In genomic region chr7:157855016-157855415, GRCh38 we compare ENCODE assay signal across 17 cellular contexts.
DNase-seq lines count a peak whose midpoint lies in the region; ATAC-seq and TF ChIP-seq lines count a peak whose summit lies in the region.
"Had no signal": no experiment of that assay in that cellular context is flagged by ENCODE, and none has a peak within 500 bp of the region (broad histone marks: within the 10 kb centered on the region; RNA-seq: fewer than 3 reads in every experiment).

No MANE protein-coding gene starts in this region.

- H3K4me3 ChIP-seq in BLaER1 treated with 17β-estradiol and CSF1 and Interleukin-3, amounts not matched to agents 10 nM and 100 nM = peak overlapping the region; percentile 11 to 65 (median 52); a peak in 18 of 20 replicates
- H3K4me3 ChIP-seq in lung (peak overlapping the region; percentile 7), thoracic aorta (peak overlapping the region; percentile 28)
- H3K4me3 ChIP-seq: K562, SJSA1 had no signal

- WGBS in lung, 2 donors = 90 to 92% methylated on average over 22 of the region's 22 CpGs

- peaks cover 55 to 68% (median 59%) of the 10 kb centered on the region in 10 experiments for H3K4me1 ChIP-seq in BLaER1 treated with 17β-estradiol and CSF1 and Interleukin-3, amounts not matched to agents 10 nM and 100 nM
- H3K4me1 ChIP-seq in lung (ENCODE audit: control insufficient read depth in 2 of 2, insufficient read depth in 2 of 2, low read length in 2 of 2) = peaks cover 0 to 5% of the 10 kb centered on the region in 2 donors
- H3K4me1 ChIP-seq in thoracic aorta (ENCODE audit: control insufficient read depth in 1 of 2, low read depth in 2 of 2) = peaks cover 0 to 3% of the 10 kb centered on the region in 2 donors
- H3K4me1 ChIP-seq: SJSA1 had no signal

- peak overlapping the region in 9 of 11 experiments; percentile 52 to 81 (median 71); a peak in 18 of 22 replicates for H3K9ac ChIP-seq in BLaER1 treated with 17β-estradiol and CSF1 and Interleukin-3, amounts not matched to agents 10 nM and 100 nM

- H3K4me3 Mint-ChIP-seq in chondrocyte (ENCODE audit: unreplicated experiment) = no peak overlapping the region
- H3K4me3 Mint-ChIP-seq: CD8-positive, alpha-beta memory T cell had no signal

- H3K36me3 ChIP-seq in BLaER1 treated with 17β-estradiol and CSF1 and Interleukin-3, amounts not matched to agents 10 nM and 100 nM = peaks cover 0 to 7% (median 0%) of the 10 kb centered on the region in 11 experiments; a peak in 5 of 22 replicates
- no peaks in the 10 kb centered on the region for H3K36me3 ChIP-seq in lung (ENCODE audit: control insufficient read depth in 2 of 2, insufficient read depth in 2 of 2, low read length in 2 of 2)
- H3K36me3 ChIP-seq in thoracic aorta = no peaks in the 10 kb centered on the region
- H3K36me3 ChIP-seq: SJSA1 had no signal

- H3K27ac Mint-ChIP-seq in chondrocyte (ENCODE audit: unreplicated experiment) = no peak overlapping the region
- H3K27ac Mint-ChIP-seq: CD8-positive, alpha-beta memory T cell had no signal

- H3K27me3 ChIP-seq in BLaER1 treated with 17β-estradiol and CSF1 and Interleukin-3, amounts not matched to agents 10 nM and 100 nM = no peaks in the 10 kb centered on the region
- H3K27me3 ChIP-seq in lung (ENCODE audit: control insufficient read depth, insufficient read depth) (no peaks in the 10 kb centered on the region), thoracic aorta (replicated peaks; ENCODE audit: insufficient read depth) (no peaks in the 10 kb centered on the region)
- H3K27me3 ChIP-seq: SJSA1 had no signal

- ATAC-seq in lung (ENCODE audit: insufficient read depth, low FRiP score) (no peak), thoracic aorta (ENCODE audit: insufficient number of reproducible peaks, low FRiP score, low read depth) (no peak), omental fat pad (ENCODE audit: low FRiP score) (no peak), HG03135 (IDR thresholded peaks at IDR 0.05; ENCODE audit: unreplicated experiment) (no peak), GM19328 (IDR thresholded peaks at IDR 0.05; ENCODE audit: unreplicated experiment) (no peak)

- no peaks in the 10 kb centered on the region for H3K27me3 Mint-ChIP-seq in chondrocyte (ENCODE audit: low read depth)

- H3K36me3 Mint-ChIP-seq in chondrocyte (ENCODE audit: low read depth) = no peaks in the 10 kb centered on the region
- H3K36me3 Mint-ChIP-seq: CD8-positive, alpha-beta memory T cell had no signal

- peak overlapping the region; percentile 70 to 99 (median 89) for H3K4me2 ChIP-seq in BLaER1 treated with 17β-estradiol and CSF1 and Interleukin-3, amounts not matched to agents 10 nM and 100 nM

- H3K27ac ChIP-seq in BLaER1 treated with 17β-estradiol and CSF1 and Interleukin-3, amounts not matched to agents 10 nM and 100 nM = peak overlapping the region; percentile 30 to 92 (median 85); a peak in 20 of 22 replicates
- H3K27ac ChIP-seq in lung (ENCODE audit: low read depth in 1 of 2, low read length in 1 of 2) (peak overlapping the region in 1 of 2 donors; percentile 60), thoracic aorta (no peak overlapping the region)
- H3K27ac ChIP-seq: C4-2B, SJSA1 had no signal

- TF ChIP-seq CTCF in chondrocyte (IDR thresholded peaks at IDR 0.05) (no peak), lung (IDR thresholded peaks at IDR 0.05; ENCODE audit: control extremely low read depth, extremely low read depth) (no peak), thoracic aorta (IDR thresholded peaks at IDR 0.05) (no peak), omental fat pad (IDR thresholded peaks at IDR 0.05) (no peak)

- H3K9me3 Mint-ChIP-seq in chondrocyte (ENCODE audit: low read depth) = no peaks in the 10 kb centered on the region
- H3K9me3 Mint-ChIP-seq: CD8-positive, alpha-beta memory T cell had no signal

- peak; percentile 80 for DNase-seq in chondrocyte (ENCODE audit: low spot score)
- no peak for DNase-seq in lung (ENCODE audit: low spot score)
- DNase-seq in thoracic aorta (ENCODE audit: low spot score) = no peak
- no peak for DNase-seq in NCI-H1092 (lab: John Stamatoyannopoulos, UW)
- DNase-seq in omental fat pad (ENCODE audit: low spot score) = no peak
- DNase-seq: CD8-positive, alpha-beta memory T cell; DMS 273 treated with DMSO at 0.1 percent for 48 hours; DMS79 treated with DMSO at 0.1 percent for 48 hours; NCI-H2029; NCI-H2227 treated with DMSO at 0.1 percent for 48 hours; NCI-H526 treated with DMSO at 0.1 percent for 48 hours had no signal

- peaks cover 0 to 7% (median 0%) of the 10 kb centered on the region in 11 experiments; a peak in 1 of 22 replicates for H3K9me3 ChIP-seq in BLaER1 treated with 17β-estradiol and CSF1 and Interleukin-3, amounts not matched to agents 10 nM and 100 nM (replicated peaks in 1 of 11)
- H3K9me3 ChIP-seq in lung (ENCODE audit: control insufficient read depth in 2 of 2, insufficient read depth in 1 of 2, low read length in 1 of 2) (peaks cover 0 to 3% of the 10 kb centered on the region in 2 donors), thoracic aorta (no peaks in the 10 kb centered on the region)

- peaks cover 7% of the 10 kb centered on the region for H3K4me1 Mint-ChIP-seq in chondrocyte (ENCODE audit: low read depth)

- no peaks in the 10 kb centered on the region; a peak in 1 of 22 replicates for H4K20me1 ChIP-seq in BLaER1 treated with 17β-estradiol and CSF1 and Interleukin-3, amounts not matched to agents 10 nM and 100 nM

Comparison
In these comparisons a context has a peak if more than half of its experiments do, and no peak if none do; other contexts are left out.
1. H3K27ac ChIP-seq: peak in BLaER1 treated with 17β-estradiol and CSF1 and Interleukin-3, amounts not matched to agents 10 nM and 100 nM (11 of 11); none in thoracic aorta (0 of 2).
2. Peak in every context shown above with its lines, with median percentiles within 50 percentile points of each other: H3K4me3 ChIP-seq.